Comparison of ENCODE assay signal across 1 cellular context in genomic region chr2:237617305-237617982, GRCh38.
TF ChIP-seq lines count a peak whose summit lies in the region.

No MANE protein-coding gene starts in this region.

TF ChIP-seq in endothelial cell of umbilical vein, 7 proteins besides CTCF, POLR2A, EP300 and RAD21 (continued from another document):
- TF ChIP-seq EZH2 (IDR thresholded peaks at IDR 0.05; ENCODE audit: borderline replicate concordance, low read depth, low read length, severe bottlenecking) = no peak
